ENCODE assay signal across 19 cellular contexts in genomic region chr11:92399702-92400101, GRCh38.
DNase-seq lines count a peak whose midpoint lies in the region; ATAC-seq and TF ChIP-seq lines count a peak whose summit lies in the region.
"Had no signal": no experiment of that assay in that cellular context is flagged by ENCODE, and none has a peak within 500 bp of the region (broad histone marks: within the 10 kb centered on the region; RNA-seq: fewer than 3 reads in every experiment).

No MANE protein-coding gene starts in this region.

- H3K9me3 ChIP-seq in SK-N-SH (no peaks in the 10 kb centered on the region), OCI-LY1 (ENCODE audit: low read length) (no peaks in the 10 kb centered on the region)
- H3K9me3 ChIP-seq: ovary had no signal

- H4K20me1 ChIP-seq in SK-N-SH (ENCODE audit: insufficient read depth) (no peaks in the 10 kb centered on the region), OCI-LY1 (ENCODE audit: insufficient read depth, low read length) (no peaks in the 10 kb centered on the region)

- peaks cover 0 to 4% of the 10 kb centered on the region in 2 experiments for H3K36me3 ChIP-seq in SK-N-SH (replicated peaks in 1 of 2; ENCODE audit: control insufficient read depth in 1 of 2, insufficient read depth in 2 of 2, low read length in 1 of 2)
- no peaks in the 10 kb centered on the region for H3K36me3 ChIP-seq in OCI-LY1 (ENCODE audit: insufficient read depth, low read length)
- H3K36me3 ChIP-seq: ovary had no signal

- CTCF ChIA-PET in SK-N-SH (lab: Yijun Ruan, JAX) = interaction anchor here (0.7 to 1.1 kb wide), 3 partner anchors 10 to 134 kb away, joined by 3 to 4 read pairs (median 3); no protein-coding TSS in a partner anchor

- H3K9me2 ChIP-seq in SK-N-SH (no peaks in the 10 kb centered on the region), OCI-LY1 (ENCODE audit: low read depth, low read length) (no peaks in the 10 kb centered on the region)

- DNase-seq in SK-N-SH (no peak), glutamatergic neuron (no peak), NCI-H510A (lab: John Stamatoyannopoulos, UW) (no peak), NCI-H1930 (lab: John Stamatoyannopoulos, UW) (no peak), SKM-1 treated with dmso at 0.1 percent for 144 hours (lab: John Stamatoyannopoulos, UW; ENCODE audit: unreplicated experiment) (no peak)
- DNase-seq: activated CD4-positive, alpha-beta T cell treated with anti-CD3 and anti-CD28 coated beads, Interleukin-2, amount 10 ng/mL, durations not matched to agents 24 days and 14 days; activated naive CD8-positive, alpha-beta T cell treated with anti-CD3 and anti-CD28 coated beads for 36 hours; C1 segment of cervical spinal cord; hippocampal formation; islet precursor cell; NCI-H1694; NCI-H226; ovary; right cardiac atrium had no signal

- peaks cover 23% of the 10 kb centered on the region for H3K4me1 Mint-ChIP-seq in glutamatergic neuron (ENCODE audit: low read depth, unreplicated experiment)
- H3K4me1 Mint-ChIP-seq: activated CD4-positive, alpha-beta T cell treated with anti-CD3 and anti-CD28 coated beads, Interleukin-2, amount 10 ng/mL, durations not matched to agents 24 days and 14 days; activated naive CD8-positive, alpha-beta T cell treated with anti-CD3 and anti-CD28 coated beads for 36 hours; activated T-helper 17 cell treated with anti-CD3 and anti-CD28 coated beads, Interleukin-2, amount 50 U/mL, for 72 hours; IgD-negative memory B cell had no signal

- H3K79me2 ChIP-seq in SK-N-SH (ENCODE audit: insufficient read depth) (no peaks in the 10 kb centered on the region), OCI-LY1 (ENCODE audit: insufficient read depth, low read length) (no peaks in the 10 kb centered on the region)

- no peak for TF ChIP-seq EP300 in SK-N-SH (IDR thresholded peaks at IDR 0.05; ENCODE audit: borderline replicate concordance in 1 of 2, low read depth in 1 of 2, low read length in 1 of 2)

- WGBS in SK-N-SH (ENCODE audit: low lambda C conversion rate) = 83% methylated on average over 3 of the region's 3 CpGs

- no peak overlapping the region for H3K4me3 Mint-ChIP-seq in glutamatergic neuron (ENCODE audit: unreplicated experiment)
- H3K4me3 Mint-ChIP-seq: activated CD4-positive, alpha-beta T cell treated with anti-CD3 and anti-CD28 coated beads, Interleukin-2, amount 10 ng/mL, durations not matched to agents 24 days and 14 days; activated naive CD8-positive, alpha-beta T cell treated with anti-CD3 and anti-CD28 coated beads for 36 hours; activated T-helper 17 cell treated with anti-CD3 and anti-CD28 coated beads, Interleukin-2, amount 50 U/mL, for 72 hours; IgD-negative memory B cell had no signal

- no peak overlapping the region for H3K4me3 ChIP-seq in SK-N-SH (ENCODE audit: low read depth in 2 of 2, low read length in 1 of 2)
- no peak overlapping the region for H3K4me3 ChIP-seq in OCI-LY1 (ENCODE audit: low read depth, low read length, poor library complexity, severe bottlenecking)
- H3K4me3 ChIP-seq: ovary had no signal

- peak overlapping the region; percentile 26 for H3K27ac Mint-ChIP-seq in glutamatergic neuron (ENCODE audit: unreplicated experiment)
- H3K27ac Mint-ChIP-seq: activated CD4-positive, alpha-beta T cell treated with anti-CD3 and anti-CD28 coated beads, Interleukin-2, amount 10 ng/mL, durations not matched to agents 24 days and 14 days; activated naive CD8-positive, alpha-beta T cell treated with anti-CD3 and anti-CD28 coated beads for 36 hours; activated T-helper 17 cell treated with anti-CD3 and anti-CD28 coated beads, Interleukin-2, amount 50 U/mL, for 72 hours; IgD-negative memory B cell had no signal

- H3K27me3 Mint-ChIP-seq in glutamatergic neuron (ENCODE audit: unreplicated experiment) = peaks cover 3% of the 10 kb centered on the region
- H3K27me3 Mint-ChIP-seq: activated CD4-positive, alpha-beta T cell treated with anti-CD3 and anti-CD28 coated beads, Interleukin-2, amount 10 ng/mL, durations not matched to agents 24 days and 14 days; activated naive CD8-positive, alpha-beta T cell treated with anti-CD3 and anti-CD28 coated beads for 36 hours; activated T-helper 17 cell treated with anti-CD3 and anti-CD28 coated beads, Interleukin-2, amount 50 U/mL, for 72 hours had no signal

- peaks cover under 1% of the 10 kb centered on the region for H3K36me3 Mint-ChIP-seq in glutamatergic neuron (ENCODE audit: unreplicated experiment)
- H3K36me3 Mint-ChIP-seq: activated naive CD8-positive, alpha-beta T cell treated with anti-CD3 and anti-CD28 coated beads for 36 hours had no signal

- H3K4me1 ChIP-seq in SK-N-SH (ENCODE audit: control insufficient read depth in 1 of 2, insufficient read depth in 2 of 2, low read depth in 1 of 2, low read length in 1 of 2) (no peaks in the 10 kb centered on the region), OCI-LY1 (ENCODE audit: insufficient read depth, low read length, severe bottlenecking) (no peaks in the 10 kb centered on the region)

- TF ChIP-seq RAD21 in SK-N-SH (IDR thresholded peaks at IDR 0.05; ENCODE audit: low read length) = peak; percentile 18; the same call in 1 of the 2 replicates

- H3F3A ChIP-seq in SK-N-SH (replicated peaks; ENCODE audit: insufficient read depth) (no peaks in the 10 kb centered on the region), OCI-LY1 (ENCODE audit: insufficient read depth, low read length) (no peaks in the 10 kb centered on the region)

- no peak overlapping the region for H3K9ac ChIP-seq in SK-N-SH
- no peak overlapping the region for H3K9ac ChIP-seq in OCI-LY1 (ENCODE audit: low read length)

- no peak for ATAC-seq in SK-N-SH treated with all-trans-retinoic acid at 6 μM for 48 hours
- no peak for ATAC-seq in HG02970 (IDR thresholded peaks at IDR 0.05; ENCODE audit: low FRiP score, unreplicated experiment)
- ATAC-seq: activated T-helper 17 cell treated with anti-CD3 and anti-CD28 coated beads, Interleukin-2, amount 50 U/mL, for 72 hours; right cardiac atrium had no signal

- H3K4me2 ChIP-seq in SK-N-SH (no peak overlapping the region), OCI-LY1 (ENCODE audit: low read length) (no peak overlapping the region)

- H3K27me3 ChIP-seq in SK-N-SH (ENCODE audit: insufficient read depth) (no peaks in the 10 kb centered on the region), OCI-LY1 (ENCODE audit: insufficient read depth, low read length) (no peaks in the 10 kb centered on the region)
- H3K27me3 ChIP-seq: ovary had no signal

- POLR2A ChIA-PET in SK-N-SH (lab: Yijun Ruan, JAX) = no interaction called here

- no peak overlapping the region for H2AFZ ChIP-seq in SK-N-SH (ENCODE audit: low read depth)
- H2AFZ ChIP-seq in OCI-LY1 (ENCODE audit: low read length) = no peak overlapping the region

- H3K27ac ChIP-seq in SK-N-SH (ENCODE audit: low read depth in 2 of 2, low read length in 1 of 2) = no peak overlapping the region
- H3K27ac ChIP-seq in OCI-LY1 (ENCODE audit: low read depth, low read length, poor library complexity, severe bottlenecking) = no peak overlapping the region
- H3K27ac ChIP-seq: ovary had no signal

- peaks cover 2% of the 10 kb centered on the region for H3K9me3 Mint-ChIP-seq in glutamatergic neuron (ENCODE audit: unreplicated experiment)
- H3K9me3 Mint-ChIP-seq: activated CD4-positive, alpha-beta T cell treated with anti-CD3 and anti-CD28 coated beads, Interleukin-2, amount 10 ng/mL, durations not matched to agents 24 days and 14 days had no signal

- TF ChIP-seq CTCF in SK-N-SH (IDR thresholded peaks at IDR 0.05) = peak; percentile 31
- TF ChIP-seq CTCF in OCI-LY1 (IDR thresholded peaks at IDR 0.05; ENCODE audit: low read length) = peak; percentile 5; the same call in 1 of the 2 replicates
- no peak for TF ChIP-seq CTCF in glutamatergic neuron (IDR thresholded peaks at IDR 0.05; ENCODE audit: partially characterized antibody, unreplicated experiment)

TF ChIP-seq in SK-N-SH, 30 proteins besides CTCF, POLR2A, EP300 and RAD21 (continues in another document):
- TF ChIP-seq MXI1 (IDR thresholded peaks at IDR 0.05; ENCODE audit: low read depth, low read length) (no peak), GATA2 (CRISPR knock-in tag; IDR thresholded peaks at IDR 0.05) (no peak), NFIC (IDR thresholded peaks at IDR 0.05; ENCODE audit: borderline replicate concordance) (no peak), JUND (IDR thresholded peaks at IDR 0.05) (no peak), SMC3 (IDR thresholded peaks at IDR 0.05; ENCODE audit: low read depth, low read length) (no peak)

TF ChIP-seq in SK-N-SH treated with all-trans-retinoic acid at 6 μM for 48 hours, 23 proteins besides CTCF, POLR2A, EP300 and RAD21:
- TF ChIP-seq SNAI2 (CRISPR knock-in tag; IDR thresholded peaks at IDR 0.05) (no peak), OSR1 (CRISPR knock-in tag; IDR thresholded peaks at IDR 0.05) (no peak)
